ENCODE assay signal across 16 cellular contexts in the genomic region with DNA sequence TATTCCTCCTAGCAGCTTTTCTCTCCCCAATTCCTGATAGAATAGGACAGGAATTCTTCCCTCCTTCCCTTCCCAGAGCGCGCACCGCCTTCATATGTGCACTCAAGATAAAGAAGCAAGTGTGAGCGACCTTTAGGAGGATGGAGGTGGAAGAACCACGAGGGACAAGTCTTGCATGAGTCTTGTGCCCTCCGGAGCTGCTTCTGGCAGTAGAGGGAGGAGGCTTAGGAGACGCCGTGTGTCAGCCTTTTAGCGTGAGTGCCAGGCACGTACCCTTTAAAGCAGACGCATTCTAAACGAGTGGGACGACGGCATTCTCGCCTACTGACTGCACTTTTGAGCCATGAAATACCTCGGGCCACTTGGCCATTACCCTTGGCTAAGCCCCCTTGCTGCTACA.
"Had no signal": no experiment of that assay in that cellular context is flagged by ENCODE, and none has a peak within 500 bp of the region (broad histone marks: within the 10 kb centered on the region; RNA-seq: fewer than 3 reads in every experiment).

No MANE protein-coding gene starts in this region.

- DNase-seq: activated CD4-positive, alpha-beta T cell treated with anti-CD3 and anti-CD28 coated beads, Interleukin-2, amount 50 U/mL, for 1 hour; activated CD8-positive, alpha-beta memory T cell treated with anti-CD3 and anti-CD28 coated beads, Interleukin-2, amount 50 U/mL, for 4 hours; activated naive CD4-positive, alpha-beta T cell treated with anti-CD3 and anti-CD28 coated beads, Interleukin-2, amount 50 U/mL, for 16 hours; activated T-cell treated with anti-CD3 and anti-CD28 coated beads, Interleukin-2, amount 50 U/mL, for 4 hours; endodermal cell; foreskin keratinocyte; left ventricle myocardium superior; stimulated activated CD4-positive, alpha-beta T cell treated with anti-CD3 and anti-CD28 coated beads, Interleukin-4, amount 100 ng/mL, for 24 hours; thyroid gland had no signal

- H3K9me3 ChIP-seq: ascending aorta, breast epithelium, heart left ventricle, thyroid gland, vagina had no signal

- ATAC-seq: activated T-cell treated with anti-CD3 and anti-CD28 coated beads, Interleukin-2, amount 50 U/mL, for 4 hours; stimulated activated memory B cell treated with anti-CD40 and anti-IgM and Interleukin-4, amounts not matched to agents 10 μg/mL and 1 μg/mL and 100 μg/mL, for 72 hours had no signal

- H3K4me3 ChIP-seq: heart left ventricle, smooth muscle cell, thyroid gland, vagina had no signal

- H3K36me3 ChIP-seq: breast epithelium had no signal

- H3K27ac ChIP-seq: epithelial cell of prostate, foreskin keratinocyte, thyroid gland had no signal

- H3K27me3 ChIP-seq: ascending aorta, breast epithelium, foreskin keratinocyte, heart left ventricle, thyroid gland, vagina had no signal
